9 cellular contexts compared by ENCODE assay signal in genomic region chr17:44919885-44920564, GRCh38. TPM values are rescaled to one million over a fixed set of nuclear protein-coding genes. Genes with fewer than 3 reads are reported as not detected.
DNase-seq lines count a peak whose midpoint lies in the region; ATAC-seq, FAIRE-seq and TF ChIP-seq lines count a peak whose summit lies in the region.
"Had no signal": no experiment of that assay in that cellular context is flagged by ENCODE, and none has a peak within 500 bp of the region (broad histone marks: within the 10 kb centered on the region; RNA-seq: fewer than 3 reads in every experiment).

No MANE protein-coding gene starts in this region.

- H3K9me3 ChIP-seq in kidney (ENCODE audit: control insufficient read depth in 1 of 2, low read length in 2 of 2): no peaks in the 10 kb centered on the region

- DNase-seq in NCI-H2196 (lab: John Stamatoyannopoulos, UW; ENCODE audit: unreplicated experiment): peak; percentile 85
- DNase-seq in cardiac fibroblast (ENCODE audit: low read depth in 2 of 2): peak; percentile 87 to 90
- peak; percentile 88 for DNase-seq in kidney
- peak; percentile 38 to 53 for DNase-seq in stimulated activated CD4-positive, alpha-beta T cell treated with anti-CD3 and anti-CD28 coated beads, Interleukin-15, amount 100 ng/mL, for 48 hours (ENCODE audit: low read depth in 2 of 2)

- H3K27ac ChIP-seq in kidney (ENCODE audit: low read depth in 2 of 2, low read length in 2 of 2): no peak overlapping the region
- H3K27ac ChIP-seq: epithelial cell of prostate had no signal

- H3K4me3 ChIP-seq in WI38 (ENCODE audit: low read depth, low read length) (no peak overlapping the region), cardiac fibroblast (replicated peaks in 1 of 2; ENCODE audit: low read depth in 2 of 2, low read length in 2 of 2) (no peak overlapping the region), kidney (ENCODE audit: low read length in 2 of 2) (no peak overlapping the region)

- ATAC-seq in HG02623 (IDR thresholded peaks at IDR 0.05; ENCODE audit: unreplicated experiment): peak; percentile 58
- no peak for ATAC-seq in HG03442 (IDR thresholded peaks at IDR 0.05; ENCODE audit: unreplicated experiment)

- FAIRE-seq in G401.6 (lab: Jason Lieb, UNC) (peak; percentile 89), kidney (lab: Jason Lieb, UNC) (no peak)

- H3K36me3 ChIP-seq in kidney (ENCODE audit: control insufficient read depth in 1 of 2, insufficient read depth in 2 of 2, low read length in 2 of 2): no peaks in the 10 kb centered on the region

- peak; percentile 91 for TF ChIP-seq CTCF in WI38 (IDR thresholded peaks at IDR 0.05; ENCODE audit: low read depth, low read length)
- TF ChIP-seq CTCF in cardiac fibroblast (IDR thresholded peaks at IDR 0.05; ENCODE audit: low read depth, low read length): peak; percentile 87
- peak; percentile 81 for TF ChIP-seq CTCF in kidney (IDR thresholded peaks at IDR 0.05; ENCODE audit: borderline replicate concordance, extremely low read depth, insufficient read depth)

- intact Hi-C loops in kidney (cut with DNase I): loop anchor here (5.0 to 10.0 kb wide), 2 partner anchors 102 to 195 kb away; no protein-coding TSS in a partner anchor

- no peaks in the 10 kb centered on the region for H3K4me1 ChIP-seq in kidney (ENCODE audit: control insufficient read depth in 1 of 2, insufficient read depth in 1 of 2, low read depth in 1 of 2, low read length in 2 of 2)

- H3K9ac ChIP-seq in kidney (ENCODE audit: low read length in 2 of 2): no peak overlapping the region

RNA-seq across cellular contexts. Expression of gene GFAP, which starts 4.7 kb away (rescaled TPM):
- total RNA-seq in kidney: 1.4 TPM
- 2.3 TPM for polyA plus RNA-seq in kidney (ENCODE audit: insufficient read depth, low read depth, low replicate concordance)

RNA-seq across cellular contexts. Expression of gene EFTUD2, which starts 20.8 kb away (rescaled TPM):
- 98.4 TPM for total RNA-seq in kidney
- 37.9 TPM for polyA plus RNA-seq in kidney (ENCODE audit: insufficient read depth, low read depth, low replicate concordance)

RNA-seq across cellular contexts. Expression of gene KIF18B, which starts 27.5 kb away (rescaled TPM):
- 0.44 TPM for total RNA-seq in kidney
- not detected for polyA plus RNA-seq in kidney (ENCODE audit: insufficient read depth, low read depth, low replicate concordance)

RNA-seq across cellular contexts. Expression of gene C1QL1, which starts 48.1 kb away (rescaled TPM):
- 0.76 TPM for total RNA-seq in kidney
- polyA plus RNA-seq in kidney (ENCODE audit: insufficient read depth, low read depth, low replicate concordance): 25.4 TPM
